25 cellular contexts compared by ENCODE assay signal in genomic region chr9:79273311-79273710, GRCh38.
"Had no signal": no experiment of that assay in that cellular context is flagged by ENCODE, and none has a peak within 500 bp of the region (broad histone marks: within the 10 kb centered on the region; RNA-seq: fewer than 3 reads in every experiment).

No MANE protein-coding gene starts in this region.

- H3K27me3 ChIP-seq: colonic mucosa, esophagus muscularis mucosa, esophagus squamous epithelium, foreskin keratinocyte, gastrocnemius medialis, gastroesophageal sphincter, heart right ventricle, hepatocyte had no signal

- H3K36me3 ChIP-seq: colonic mucosa, esophagus muscularis mucosa, esophagus squamous epithelium, gastrocnemius medialis, gastroesophageal sphincter, heart left ventricle, heart right ventricle had no signal

- H3K9me3 Mint-ChIP-seq: effector memory CD8-positive, alpha-beta T cell had no signal

- H3K27ac Mint-ChIP-seq: dendritic cell treated with granulocyte-macrophage colony-stimulating factor and Interleukin-4, amounts not matched to agents 40 ng/mL and 50 ng/mL, for 4 days; effector memory CD8-positive, alpha-beta T cell had no signal

- DNase-seq: colonic mucosa; cortex of kidney; dermis blood vessel endothelial cell; dorsolateral prefrontal cortex; effector CD4-positive, alpha-beta T cell; effector CD8-positive, alpha-beta T cell; effector memory CD4-positive, alpha-beta T cell; effector memory CD8-positive, alpha-beta T cell; erythroblast; esophagus squamous epithelium; foreskin fibroblast; foreskin keratinocyte; foreskin melanocyte; gastrocnemius medialis; glutamatergic neuron; head of caudate nucleus; heart left ventricle; heart right ventricle had no signal

- H3K4me3 Mint-ChIP-seq: dendritic cell treated with granulocyte-macrophage colony-stimulating factor and Interleukin-4, amounts not matched to agents 40 ng/mL and 50 ng/mL, for 4 days; effector memory CD8-positive, alpha-beta T cell had no signal

- H3K27ac ChIP-seq: colonic mucosa, coronary artery, dorsolateral prefrontal cortex, epithelial cell of prostate, esophagus muscularis mucosa, esophagus squamous epithelium, foreskin keratinocyte, gastrocnemius medialis, gastroesophageal sphincter, heart left ventricle, heart right ventricle, hepatocyte had no signal

- ATAC-seq: effector memory CD8-positive, alpha-beta T cell; esophagus mucosa; foreskin keratinocyte; gastrocnemius medialis; gastroesophageal sphincter; heart left ventricle; heart right ventricle had no signal

- H3K9me3 ChIP-seq: colonic mucosa, esophagus squamous epithelium, gastrocnemius medialis, gastroesophageal sphincter, heart left ventricle, heart right ventricle had no signal

- H3K27me3 Mint-ChIP-seq: dendritic cell treated with granulocyte-macrophage colony-stimulating factor and Interleukin-4, amounts not matched to agents 40 ng/mL and 50 ng/mL, for 4 days had no signal

- H3K4me1 ChIP-seq: colonic mucosa, esophagus muscularis mucosa, esophagus squamous epithelium, foreskin keratinocyte, gastrocnemius medialis, gastroesophageal sphincter, heart left ventricle, heart right ventricle had no signal

- H3K4me3 ChIP-seq: colonic mucosa, coronary artery, dorsolateral prefrontal cortex, esophagus muscularis mucosa, esophagus squamous epithelium, gastrocnemius medialis, gastroesophageal sphincter, heart left ventricle, heart right ventricle, hepatocyte had no signal
